8 cellular contexts compared by ENCODE assay signal in the genomic region with DNA sequence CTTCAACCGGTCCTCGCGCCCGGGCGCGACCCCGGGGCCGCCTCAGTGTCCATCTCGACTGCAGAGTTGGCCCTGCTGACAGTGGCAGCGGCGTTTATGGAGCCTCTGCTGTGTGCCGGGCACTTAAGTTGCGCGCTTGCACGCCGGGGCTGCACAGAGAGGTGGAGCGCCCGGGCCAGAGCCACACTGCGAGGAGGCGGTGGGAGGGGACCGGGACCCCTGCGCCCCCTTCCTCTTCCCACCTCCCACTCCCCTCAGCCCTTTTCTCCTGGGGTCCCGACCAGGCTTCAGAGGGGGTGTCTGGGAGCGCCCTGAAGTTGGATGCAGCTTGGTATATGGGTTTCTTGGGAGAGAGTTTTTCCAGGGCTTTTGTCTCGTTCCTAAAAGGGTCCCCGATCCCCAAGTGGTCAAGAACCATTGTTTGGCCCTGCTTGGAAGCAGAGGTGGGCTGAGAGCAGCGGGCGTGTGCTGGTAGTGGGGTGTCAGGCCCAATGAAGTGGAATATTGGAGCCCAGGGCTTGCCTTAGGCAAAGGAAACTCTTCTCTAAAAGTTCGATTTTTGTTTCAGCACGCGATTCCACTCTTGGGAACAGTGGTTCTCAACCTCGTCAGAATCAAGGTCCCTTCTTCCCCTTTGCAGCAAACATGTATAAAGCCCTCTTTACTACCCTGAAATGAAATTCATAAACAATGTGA. TPM values are rescaled to one million over a fixed set of nuclear protein-coding genes. Genes with fewer than 3 reads are reported as not detected.
DNase-seq lines count a peak whose midpoint lies in the region; ATAC-seq and TF ChIP-seq lines count a peak whose summit lies in the region.

No MANE protein-coding gene starts in this region.

- TF ChIP-seq POLR2A in stomach (IDR thresholded peaks at IDR 0.05): no peak

- TF ChIP-seq EP300 in stomach (IDR thresholded peaks at IDR 0.05): no peak

- peaks cover 3 to 50% (median 28%) of the 10 kb centered on the region in 4 donors for H3K4me1 ChIP-seq in stomach

- no peaks in the 10 kb centered on the region for H3K36me3 ChIP-seq in stomach

- peak; percentile 29 for ATAC-seq in GM18867 (IDR thresholded peaks at IDR 0.05; ENCODE audit: unreplicated experiment)

- H3K27me3 ChIP-seq in HL-60 (ENCODE audit: insufficient read depth, poor library complexity, severe bottlenecking) (no peaks in the 10 kb centered on the region), layer of hippocampus (ENCODE audit: control insufficient read depth, insufficient read depth, low read length) (no peaks in the 10 kb centered on the region), stomach (no peaks in the 10 kb centered on the region)

- DNase-seq in AG09309 (ENCODE audit: low read depth) (no peak), HL-60 (ENCODE audit: low read depth in 1 of 2, low spot score in 1 of 2) (peak; percentile 1 to 2), astrocyte of the cerebellum (ENCODE audit: low read depth) (no peak), stomach (no peak), NCI-H1436 treated with DMSO at 0.1 percent for 48 hours (lab: John Stamatoyannopoulos, UW) (no peak), activated gamma-delta T cell treated with Interleukin-2 at 50 U/mL for 16 hours (no peak)

- WGBS in stomach, 5 donors: 1 to 2% (median 2%) methylated on average over 21 to 32 of the region's 32 CpGs

- no peaks in the 10 kb centered on the region for H3K9me3 ChIP-seq in stomach

- TF ChIP-seq CTCF in AG09309 (IDR thresholded peaks at IDR 0.05; ENCODE audit: control insufficient read depth, insufficient read depth, low read depth, low read length, missing control alignments) (no peak), HL-60 (IDR thresholded peaks at IDR 0.05; ENCODE audit: insufficient read depth, low read length) (no peak), astrocyte of the cerebellum (IDR thresholded peaks at IDR 0.05; ENCODE audit: low read depth, low read length, missing control alignments) (no peak), stomach (IDR thresholded peaks at IDR 0.05) (no peak)

- in situ Hi-C loops in astrocyte of the cerebellum (cut with HindIII; ENCODE audit: low sequenced_read_pairs): no loop called here

- H3K27ac ChIP-seq in HL-60 (replicated peaks) (no peak overlapping the region), layer of hippocampus (ENCODE audit: low read depth, low read length) (peak overlapping the region; percentile 73), stomach (peak overlapping the region; percentile 85 to 95 (median 90))

- H3K4me3 ChIP-seq in AG09309 (ENCODE audit: control insufficient read depth, low read depth, low read length) (peak overlapping the region; percentile 99), HL-60 (replicated peaks; ENCODE audit: insufficient read depth, low read length) (peak overlapping the region; percentile 89), astrocyte of the cerebellum (ENCODE audit: low read depth, low read length) (peak overlapping the region; percentile 80), stomach (peak overlapping the region; percentile 81 to 99 (median 93))

- intact Hi-C loops in stomach (cut with DNase I; ENCODE audit: low total_unique reads): no loop called here

RNA-seq across cellular contexts. Expression of a gene that starts 0.6 kb away (rescaled TPM):
- 10 to 100 TPM in 4 of 5 donors, 1 to 10 TPM in 1; 9.8 to 81.6 (median 47.8) TPM for total RNA-seq in stomach
- 1 to 10 TPM; 4.3 to 5.1 (median 4.5) TPM for polyA plus RNA-seq in stomach

Comparison
In these comparisons a context has a peak if more than half of its experiments do, and no peak if none do; other contexts are left out.
1. DNase-seq: peak in HL-60 (2 of 2); none in AG09309 (single experiment), astrocyte of the cerebellum (single experiment), stomach (single experiment), NCI-H1436 treated with DMSO at 0.1 percent for 48 hours (single experiment) and activated gamma-delta T cell treated with Interleukin-2 at 50 U/mL for 16 hours (single experiment).
2. Peak in every context shown above with its lines, with median percentiles within 50 percentile points of each other: H3K4me3 ChIP-seq.